Comparison of ENCODE assay signal across 8 cellular contexts in the genomic region with DNA sequence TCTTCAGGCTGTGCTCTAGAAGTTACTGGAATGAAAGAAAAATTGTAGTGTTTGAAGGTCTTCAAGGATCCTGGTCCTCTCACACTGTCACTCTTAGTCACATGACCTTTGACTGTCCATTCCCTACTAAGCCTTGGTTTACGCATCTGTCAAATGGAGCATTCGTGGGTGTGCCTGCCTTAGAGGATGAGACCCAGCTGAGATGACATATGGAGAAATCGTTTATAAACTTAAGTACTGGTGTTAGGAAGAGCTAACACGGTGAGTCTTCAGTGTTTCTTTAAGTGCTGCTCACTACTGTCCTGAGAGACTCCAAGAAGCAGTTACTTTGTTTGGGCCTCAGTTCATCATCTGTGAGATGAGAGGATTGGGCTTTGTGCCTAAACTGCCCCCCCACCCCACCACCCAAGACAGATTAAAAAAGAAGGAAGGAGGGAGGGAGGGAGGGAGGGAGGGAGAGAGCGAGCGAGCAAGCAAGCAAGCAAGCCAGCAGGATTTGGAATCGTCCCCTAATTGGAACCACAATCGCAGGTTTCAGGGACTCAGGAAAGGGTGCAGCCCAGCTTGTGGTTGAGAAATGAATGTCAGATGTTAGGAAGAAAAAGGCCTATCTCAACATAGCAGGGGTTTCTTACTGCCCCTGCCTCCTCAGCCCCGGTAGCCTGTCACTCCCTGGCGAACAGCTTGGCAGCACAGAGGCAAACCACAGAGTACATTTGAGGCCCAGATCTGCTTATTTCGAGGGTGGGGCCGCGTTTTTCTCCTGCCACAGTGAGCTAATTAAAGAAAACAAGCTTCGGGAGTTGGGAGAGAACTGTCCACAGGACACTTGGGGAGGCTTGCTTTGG. TPM values are rescaled to one million over a fixed set of nuclear protein-coding genes. Genes with fewer than 3 reads are reported as not detected.
DNase-seq lines count a peak whose midpoint lies in the region; ATAC-seq and TF ChIP-seq lines count a peak whose summit lies in the region.

No MANE protein-coding gene starts in this region.

- no peak for ATAC-seq in activated naive CD8-positive, alpha-beta T cell treated with anti-CD3 and anti-CD28 coated beads, Interleukin-2, amount 10 ng/mL, durations not matched to agents 7 days and 5 days (ENCODE audit: low read depth)
- peak; percentile 73 for ATAC-seq in left lobe of liver
- ATAC-seq in HG03159 (IDR thresholded peaks at IDR 0.05; ENCODE audit: unreplicated experiment): no peak
- ATAC-seq in GM19467 (IDR thresholded peaks at IDR 0.05; ENCODE audit: unreplicated experiment): no peak

- no peaks in the 10 kb centered on the region for H3K9me3 ChIP-seq in testis

- no peaks in the 10 kb centered on the region for H3K27me3 ChIP-seq in testis

- no peaks in the 10 kb centered on the region for H3K36me3 ChIP-seq in testis (ENCODE audit: low read depth, missing control alignments)

- H3K9me3 Mint-ChIP-seq in activated naive CD8-positive, alpha-beta T cell treated with anti-CD3 and anti-CD28 coated beads, Interleukin-2, amount 10 ng/mL, durations not matched to agents 7 days and 5 days: no peaks in the 10 kb centered on the region

- 34 to 40% methylated on average over 14 of the region's 14 CpGs for WGBS in testis, 2 donors

- peak overlapping the region; percentile 79 for H3K27ac Mint-ChIP-seq in activated naive CD8-positive, alpha-beta T cell treated with anti-CD3 and anti-CD28 coated beads, Interleukin-2, amount 10 ng/mL, durations not matched to agents 7 days and 5 days

- TF ChIP-seq CTCF in testis (IDR thresholded peaks at IDR 0.05): no peak

- peaks cover 2% of the 10 kb centered on the region for H3K27me3 Mint-ChIP-seq in activated naive CD8-positive, alpha-beta T cell treated with anti-CD3 and anti-CD28 coated beads, Interleukin-2, amount 10 ng/mL, durations not matched to agents 7 days and 5 days

- peaks cover 14% of the 10 kb centered on the region for H3K4me1 ChIP-seq in testis

- H3K4me1 Mint-ChIP-seq in activated naive CD8-positive, alpha-beta T cell treated with anti-CD3 and anti-CD28 coated beads, Interleukin-2, amount 10 ng/mL, durations not matched to agents 7 days and 5 days: peaks cover 53% of the 10 kb centered on the region

- POLR2A ChIA-PET in activated naive CD8-positive, alpha-beta T cell treated with anti-CD3 and anti-CD28 coated beads, Interleukin-2, amount 10 ng/mL, durations not matched to agents 7 days and 5 days (lab: Charles Lee): interaction anchor here (1.2 to 1.5 kb wide), 3 partner anchors 21 to 37 kb away, joined by 3 read pairs; no protein-coding TSS in a partner anchor

- intact Hi-C loops in testis (cut with DNase I; ENCODE audit: low total_unique reads): no loop called here

- no peak overlapping the region for H3K4me3 ChIP-seq in testis

- peaks cover 34% of the 10 kb centered on the region for H3K36me3 Mint-ChIP-seq in activated naive CD8-positive, alpha-beta T cell treated with anti-CD3 and anti-CD28 coated beads, Interleukin-2, amount 10 ng/mL, durations not matched to agents 7 days and 5 days

- no peak for TF ChIP-seq POLR2A in testis (IDR thresholded peaks at IDR 0.05)

- H3K4me3 Mint-ChIP-seq in activated naive CD8-positive, alpha-beta T cell treated with anti-CD3 and anti-CD28 coated beads, Interleukin-2, amount 10 ng/mL, durations not matched to agents 7 days and 5 days: peak overlapping the region; percentile 50

- peak; percentile 53 for DNase-seq in activated naive CD4-positive, alpha-beta T cell treated with Interleukin-2 at 50 U/mL for 16 hours
- no peak for DNase-seq in activated naive CD4-positive, alpha-beta T cell (lab: John Stamatoyannopoulos, UW)
- DNase-seq in activated naive CD8-positive, alpha-beta T cell treated with anti-CD3 and anti-CD28 coated beads, Interleukin-2, amount 10 ng/mL, durations not matched to agents 7 days and 5 days: no peak
- DNase-seq in left lobe of liver (ENCODE audit: low spot score) (no peak), testis (peak; percentile 59), NCI-H1092 (lab: John Stamatoyannopoulos, UW) (no peak)

- peak overlapping the region in 1 of 2 donors; percentile 56 for H3K27ac ChIP-seq in testis

RNA-seq across cellular contexts. Expression of gene SMAD3, which starts 32.7 kb away (rescaled TPM):
- total RNA-seq in activated naive CD8-positive, alpha-beta T cell treated with anti-CD3 and anti-CD28 coated beads, Interleukin-2, amount 10 ng/mL, durations not matched to agents 7 days and 5 days: 10 to 100 TPM; 74.1 to 75.9 TPM
- total RNA-seq in left lobe of liver (17.1 TPM), testis (10 to 100 TPM; 18.7 to 31.6 TPM)
- 11.4 TPM for polyA plus RNA-seq in testis (ENCODE audit: insufficient read depth, low read depth, low replicate concordance)

Comparison
In these comparisons a context has a peak if more than half of its experiments do, and no peak if none do; other contexts are left out.
1. DNase-seq: peak in activated naive CD4-positive, alpha-beta T cell treated with Interleukin-2 at 50 U/mL for 16 hours (single experiment) and testis (single experiment); none in activated naive CD4-positive, alpha-beta T cell (0 of 4), activated naive CD8-positive, alpha-beta T cell treated with anti-CD3 and anti-CD28 coated beads, Interleukin-2, amount 10 ng/mL, durations not matched to agents 7 days and 5 days (single experiment), left lobe of liver (single experiment) and NCI-H1092 (single experiment).